In the genomic region with DNA sequence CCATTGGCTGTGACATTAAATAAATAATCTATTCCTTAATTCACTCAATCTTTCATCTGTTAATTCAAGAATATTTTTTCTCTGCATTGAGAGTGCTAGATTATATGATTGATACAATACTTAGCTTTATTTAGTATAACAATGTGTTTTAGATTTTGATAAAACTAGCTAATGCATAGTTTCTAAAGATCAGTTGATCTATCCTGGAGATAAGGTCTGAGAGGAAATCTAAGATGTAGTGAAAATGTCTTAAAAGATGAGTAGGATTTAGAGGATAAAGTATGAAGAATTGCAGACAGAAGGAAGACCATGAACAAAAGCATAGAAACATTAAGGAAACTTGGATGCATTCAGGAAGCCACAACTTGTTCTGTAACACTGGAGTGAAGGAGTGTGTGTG, we compare ENCODE assay signal across 18 cellular contexts.
DNase-seq lines count a peak whose midpoint lies in the region; ATAC-seq and TF ChIP-seq lines count a peak whose summit lies in the region.
"Had no signal": no experiment of that assay in that cellular context is flagged by ENCODE, and none has a peak within 500 bp of the region (broad histone marks: within the 10 kb centered on the region; RNA-seq: fewer than 3 reads in every experiment).

No MANE protein-coding gene starts in this region.

- H3K9me3 ChIP-seq in SK-N-SH: no peaks in the 10 kb centered on the region
- no peaks in the 10 kb centered on the region for H3K9me3 ChIP-seq in GM23248 (ENCODE audit: low read depth)
- no peaks in the 10 kb centered on the region for H3K9me3 ChIP-seq in IMR-90 (ENCODE audit: control insufficient read depth, insufficient read depth, low read length)
- no peaks in the 10 kb centered on the region for H3K9me3 ChIP-seq in mammary epithelial cell (replicated peaks; ENCODE audit: insufficient read depth, low read length)
- H3K9me3 ChIP-seq: A549, Caco-2 had no signal

- TF ChIP-seq CTCF in SK-N-SH (IDR thresholded peaks at IDR 0.05): no peak
- TF ChIP-seq CTCF in IMR-90 (conservative IDR thresholded peaks at IDR 0.05; ENCODE audit: low read depth, low read length): no peak
- no peak for TF ChIP-seq CTCF in mammary epithelial cell (conservative IDR thresholded peaks at IDR 0.05 in 1 of 2, IDR thresholded peaks at IDR 0.05 in 1 of 2; ENCODE audit: extremely low read depth in 1 of 2, insufficient read depth in 1 of 2, low read depth in 1 of 2, low read length in 2 of 2)

- no peak overlapping the region for H3K4ac ChIP-seq in IMR-90 (ENCODE audit: low read depth, low read length)

- H3K4me1 ChIP-seq in SK-N-SH (ENCODE audit: control insufficient read depth in 1 of 2, insufficient read depth in 2 of 2, low read depth in 1 of 2, low read length in 1 of 2): peaks cover 0 to 10% of the 10 kb centered on the region in 2 experiments; a peak in 2 of 4 replicates
- peaks cover 36% of the 10 kb centered on the region for H3K4me1 ChIP-seq in GM23248 (ENCODE audit: insufficient read depth)
- H3K4me1 ChIP-seq in IMR-90 (ENCODE audit: control insufficient read depth, insufficient read depth, low read length): peaks cover 3% of the 10 kb centered on the region
- H3K4me1 ChIP-seq in mammary epithelial cell (ENCODE audit: insufficient read depth, low read length): peaks cover 15% of the 10 kb centered on the region
- H3K4me1 ChIP-seq: A549, Caco-2 had no signal

- DNase-seq in SK-N-SH (no peak), GM23248 (no peak), IMR-90 (no peak), mammary epithelial cell (no peak), NCI-H1048 (lab: John Stamatoyannopoulos, UW) (no peak)
- DNase-seq: AML-193; Caco-2; Calu3; CD4-positive, alpha-beta T cell; CD8-positive, alpha-beta T cell; DMS79 treated with DMSO at 0.1 percent for 48 hours; GF-D8 had no signal

- H3K27me3 ChIP-seq in SK-N-SH (ENCODE audit: insufficient read depth): no peaks in the 10 kb centered on the region
- H3K27me3 ChIP-seq in GM23248 (replicated peaks; ENCODE audit: insufficient read depth): no peaks in the 10 kb centered on the region
- no peaks in the 10 kb centered on the region for H3K27me3 ChIP-seq in IMR-90 (ENCODE audit: control insufficient read depth, insufficient read depth, low read length)
- H3K27me3 ChIP-seq in mammary epithelial cell (ENCODE audit: insufficient read depth, low read length): no peaks in the 10 kb centered on the region

- no peak overlapping the region for H2BK20ac ChIP-seq in IMR-90 (ENCODE audit: low read depth, low read length)

- in situ Hi-C loops in GM23248 (cut with MboI) (no loop called here), IMR-90 (cut with MboI; ENCODE audit: low sequenced_read_pairs) (no loop called here), mammary epithelial cell (cut with MboI; ENCODE audit: low sequenced_read_pairs in 2 of 2) (no loop called here)

- dilution Hi-C loops in IMR-90 (cut with HindIII; ENCODE audit: low sequenced_read_pairs, unreplicated experiment) (no loop called here), mammary epithelial cell (cut with HindIII; ENCODE audit: low sequenced_read_pairs) (no loop called here)

- peak overlapping the region; percentile 17; the same call in 1 of the 2 replicates for H2AFZ ChIP-seq in SK-N-SH (ENCODE audit: low read depth)
- no peak overlapping the region for H2AFZ ChIP-seq in GM23248
- H2AFZ ChIP-seq in IMR-90 (replicated peaks; ENCODE audit: low read length, poor library complexity): no peak overlapping the region
- peak overlapping the region; percentile 68 for H2AFZ ChIP-seq in mammary epithelial cell (ENCODE audit: low read depth, low read length)

- H3K56ac ChIP-seq in IMR-90 (ENCODE audit: extremely low read depth, insufficient read depth, low read length): no peak overlapping the region

- H3F3A ChIP-seq in SK-N-SH (replicated peaks; ENCODE audit: insufficient read depth) (peaks cover 15% of the 10 kb centered on the region), GM23248 (ENCODE audit: insufficient read depth) (peaks cover 39% of the 10 kb centered on the region)

- no peak overlapping the region; the same call in 1 of the 2 replicates for H3K14ac ChIP-seq in IMR-90 (replicated peaks; ENCODE audit: low read depth, low read length)

- no peak overlapping the region for H2BK15ac ChIP-seq in IMR-90 (ENCODE audit: low read depth, low read length)

- H3K9ac ChIP-seq in SK-N-SH: no peak overlapping the region
- no peak overlapping the region for H3K9ac ChIP-seq in GM23248
- no peak overlapping the region for H3K9ac ChIP-seq in IMR-90 (ENCODE audit: low read depth, low read length)
- no peak overlapping the region for H3K9ac ChIP-seq in mammary epithelial cell (ENCODE audit: insufficient read depth, low read length)
- H3K9ac ChIP-seq: BLaER1 treated with 17β-estradiol and CSF1 and Interleukin-3, amounts not matched to agents 10 nM and 100 nM had no signal

- no peak overlapping the region for H4K5ac ChIP-seq in IMR-90 (ENCODE audit: low read depth, low read length)

- H2BK5ac ChIP-seq in IMR-90 (ENCODE audit: low read depth, low read length, poor library complexity, severe bottlenecking): peak overlapping the region; percentile 61

- no peaks in the 10 kb centered on the region for H3K36me3 ChIP-seq in SK-N-SH (replicated peaks in 1 of 2; ENCODE audit: control insufficient read depth in 1 of 2, insufficient read depth in 2 of 2, low read length in 1 of 2)
- H3K36me3 ChIP-seq in GM23248 (ENCODE audit: low read depth): no peaks in the 10 kb centered on the region
- H3K36me3 ChIP-seq in IMR-90 (ENCODE audit: control insufficient read depth, insufficient read depth, low read length): no peaks in the 10 kb centered on the region
- no peaks in the 10 kb centered on the region for H3K36me3 ChIP-seq in mammary epithelial cell (ENCODE audit: insufficient read depth, low read length)
- H3K36me3 ChIP-seq: BLaER1 treated with 17β-estradiol and CSF1 and Interleukin-3, amounts not matched to agents 10 nM and 100 nM had no signal

- peak in 1 of 2 experiments; percentile 63; a peak in 1 of 4 replicates for TF ChIP-seq EP300 in SK-N-SH (IDR thresholded peaks at IDR 0.05; ENCODE audit: borderline replicate concordance in 1 of 2, low read depth in 1 of 2, low read length in 1 of 2)

- TF ChIP-seq RAD21 in SK-N-SH (IDR thresholded peaks at IDR 0.05; ENCODE audit: low read length) (no peak), IMR-90 (IDR thresholded peaks at IDR 0.05; ENCODE audit: low read length) (no peak)

- no peak overlapping the region for H4K8ac ChIP-seq in IMR-90 (ENCODE audit: low read depth in 2 of 2, low read length in 2 of 2)

- H3K4me3 ChIP-seq in SK-N-SH (ENCODE audit: low read depth in 2 of 2, low read length in 1 of 2) (no peak overlapping the region), GM23248 (no peak overlapping the region), IMR-90 (ENCODE audit: insufficient read depth, low read depth, low read length) (no peak overlapping the region), mammary epithelial cell (replicated peaks in 1 of 3; ENCODE audit: insufficient read depth in 1 of 3, low read depth in 2 of 3, low read length in 3 of 3) (no peak overlapping the region)
- H3K4me3 ChIP-seq: A549; BLaER1 treated with 17β-estradiol and CSF1 and Interleukin-3, amounts not matched to agents 10 nM and 100 nM had no signal

- peak overlapping the region; percentile 62; the same call in 1 of the 2 replicates for H2AK5ac ChIP-seq in IMR-90 (ENCODE audit: low read depth, low read length)

- H3K23ac ChIP-seq in IMR-90 (ENCODE audit: low read depth, low read length): peak overlapping the region; percentile 59; the same call in 1 of the 2 replicates

- H3K9me2 ChIP-seq in SK-N-SH (no peaks in the 10 kb centered on the region), GM23248 (ENCODE audit: insufficient read depth) (no peaks in the 10 kb centered on the region)

- peak overlapping the region; percentile 33; the same call in 1 of the 2 replicates for H2BK120ac ChIP-seq in IMR-90 (ENCODE audit: low read depth, low read length)

- intact Hi-C loops in IMR-90 (cut with micrococcal nuclease) (no loop called here), mammary epithelial cell (cut with micrococcal nuclease) (no loop called here)

- peaks cover 3% of the 10 kb centered on the region for H3K9me1 ChIP-seq in IMR-90 (ENCODE audit: insufficient read depth, low read length)

- ATAC-seq in SK-N-SH treated with all-trans-retinoic acid at 6 μM for 48 hours: no peak
- no peak for ATAC-seq in IMR-90 (ENCODE audit: low read depth)
- ATAC-seq in HG03175 (IDR thresholded peaks at IDR 0.05; ENCODE audit: unreplicated experiment): no peak
- ATAC-seq: A549; CD8-positive, alpha-beta T cell had no signal

- no peaks in the 10 kb centered on the region for H3K79me2 ChIP-seq in SK-N-SH (ENCODE audit: insufficient read depth)
- H3K79me2 ChIP-seq in GM23248 (ENCODE audit: insufficient read depth): no peaks in the 10 kb centered on the region
- H3K79me2 ChIP-seq in mammary epithelial cell (ENCODE audit: insufficient read depth, low read length): no peaks in the 10 kb centered on the region

- CTCF ChIA-PET in SK-N-SH (lab: Yijun Ruan, JAX): interaction anchor here (0.7 to 1.5 kb wide), 3 partner anchors 9 to 578 kb away, joined by 3 to 5 read pairs (median 3); no protein-coding TSS in a partner anchor
- CTCF ChIA-PET in IMR-90 (lab: Yijun Ruan, JAX): no interaction called here
- CTCF ChIA-PET in mammary epithelial cell (lab: Charles Lee; ENCODE audit: low non-redundant PET): no interaction called here

- H4K20me1 ChIP-seq in SK-N-SH (ENCODE audit: insufficient read depth): no peaks in the 10 kb centered on the region
- H4K20me1 ChIP-seq in GM23248 (ENCODE audit: insufficient read depth): no peaks in the 10 kb centered on the region
- no peaks in the 10 kb centered on the region for H4K20me1 ChIP-seq in IMR-90 (ENCODE audit: insufficient read depth, low read length)
- H4K20me1 ChIP-seq in mammary epithelial cell (ENCODE audit: insufficient read depth, low read length): no peaks in the 10 kb centered on the region
- H4K20me1 ChIP-seq: BLaER1 treated with 17β-estradiol and CSF1 and Interleukin-3, amounts not matched to agents 10 nM and 100 nM had no signal

- H2AK9ac ChIP-seq in IMR-90 (replicated peaks; ENCODE audit: low read depth, low read length, poor library complexity): no peak overlapping the region

- no peak overlapping the region for H4K91ac ChIP-seq in IMR-90 (ENCODE audit: insufficient read depth, low read depth, low read length)

- TF ChIP-seq POLR2A in IMR-90 (IDR thresholded peaks at IDR 0.05; ENCODE audit: low read depth, low read length): no peak

- no peak overlapping the region for H3K18ac ChIP-seq in IMR-90 (ENCODE audit: low read depth, low read length)

- no TSS peak for BruUV-seq in IMR-90 (replicated peaks; lab: Mats Ljungman, UMichigan)
- no TSS peak for BruUV-seq in mammary epithelial cell (replicated peaks; lab: Mats Ljungman, UMichigan)

- H3K27ac ChIP-seq in SK-N-SH (ENCODE audit: low read depth in 2 of 2, low read length in 1 of 2) (no peak overlapping the region), GM23248 (no peak overlapping the region), IMR-90 (ENCODE audit: insufficient read depth, low read length) (no peak overlapping the region), mammary epithelial cell (ENCODE audit: insufficient read depth, low read depth, low read length) (no peak overlapping the region)
- H3K27ac ChIP-seq: 22Rv1; A549; BLaER1 treated with 17β-estradiol and CSF1 and Interleukin-3, amounts not matched to agents 10 nM and 100 nM; C4-2B had no signal

- POLR2A ChIA-PET in SK-N-SH (lab: Yijun Ruan, JAX) (no interaction called here), IMR-90 (lab: Charles Lee; ENCODE audit: unreplicated experiment) (no interaction called here)

- H3K4me2 ChIP-seq in SK-N-SH: no peak overlapping the region
- peak overlapping the region; percentile 54 for H3K4me2 ChIP-seq in GM23248 (ENCODE audit: unreplicated experiment)
- H3K4me2 ChIP-seq in IMR-90 (ENCODE audit: low read depth, low read length): no peak overlapping the region
- no peak overlapping the region for H3K4me2 ChIP-seq in mammary epithelial cell (ENCODE audit: insufficient read depth, low read depth, low read length)
- H3K4me2 ChIP-seq: A549; BLaER1 treated with 17β-estradiol and CSF1 and Interleukin-3, amounts not matched to agents 10 nM and 100 nM had no signal

- no peaks in the 10 kb centered on the region for H3K79me1 ChIP-seq in IMR-90 (ENCODE audit: low read depth in 1 of 2, low read length in 2 of 2)

Comparison
In these comparisons a context has a peak if more than half of its experiments do, and no peak if none do; other contexts are left out.
1. H2AFZ ChIP-seq: peak in SK-N-SH (single experiment) and mammary epithelial cell (single experiment); none in GM23248 (single experiment) and IMR-90 (single experiment).